Comparison of ENCODE assay signal across 7 cellular contexts in the genomic region with DNA sequence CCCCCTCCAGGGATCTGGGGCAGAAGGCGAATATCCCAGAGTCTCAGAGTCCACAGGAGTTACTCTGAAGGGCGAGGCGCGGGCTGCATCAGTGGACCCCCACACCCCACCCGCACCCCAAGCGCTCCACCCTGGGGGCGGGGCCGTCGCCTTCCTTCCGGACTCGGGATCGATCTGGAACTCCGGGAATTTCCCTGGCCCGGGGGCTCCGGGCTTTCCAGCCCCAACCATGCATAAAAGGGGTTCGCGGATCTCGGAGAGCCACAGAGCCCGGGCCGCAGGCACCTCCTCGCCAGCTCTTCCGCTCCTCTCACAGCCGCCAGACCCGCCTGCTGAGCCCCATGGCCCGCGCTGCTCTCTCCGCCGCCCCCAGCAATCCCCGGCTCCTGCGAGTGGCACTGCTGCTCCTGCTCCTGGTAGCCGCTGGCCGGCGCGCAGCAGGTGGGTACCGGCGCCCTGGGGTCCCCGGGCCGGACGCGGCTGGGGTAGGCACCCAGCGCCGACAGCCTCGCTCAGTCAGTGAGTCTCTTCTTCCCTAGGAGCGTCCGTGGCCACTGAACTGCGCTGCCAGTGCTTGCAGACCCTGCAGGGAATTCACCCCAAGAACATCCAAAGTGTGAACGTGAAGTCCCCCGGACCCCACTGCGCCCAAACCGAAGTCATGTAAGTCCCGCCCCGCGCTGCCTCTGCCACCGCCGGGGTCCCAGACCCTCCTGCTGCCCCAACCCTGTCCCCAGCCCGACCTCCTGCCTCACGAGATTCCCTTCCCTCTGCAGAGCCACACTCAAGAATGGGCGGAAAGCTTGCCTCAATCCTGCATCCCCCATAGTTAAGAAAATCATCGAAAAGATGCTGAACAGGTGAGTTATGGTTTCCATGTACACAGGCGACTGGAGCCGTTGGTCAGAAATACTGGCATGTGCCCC. TPM values are rescaled to one million over a fixed set of nuclear protein-coding genes. Genes with fewer than 3 reads are reported as not detected.
A peak's percentile ranks its signal among the peaks of the same experiment; 100 is the strongest.
DNase-seq lines count a peak whose midpoint lies in the region; ATAC-seq and TF ChIP-seq lines count a peak whose summit lies in the region.

Gene CXCL1, plus strand, starts transcription at position 264 of the 926 bp plus-strand sequence. Its CDS starts 78 bp downstream, at position 342.

- in situ Hi-C loops in gastrocnemius medialis (cut with MboI; ENCODE audit: low sequenced_read_pairs in 4 of 4) = no loop called here

- POLR2A ChIA-PET in activated naive CD8-positive, alpha-beta T cell treated with anti-CD3 and anti-CD28 coated beads, Interleukin-2, amount 10 ng/mL, durations not matched to agents 7 days and 5 days (lab: Charles Lee) = no interaction called here

- H3K4me1 Mint-ChIP-seq in activated naive CD8-positive, alpha-beta T cell treated with anti-CD3 and anti-CD28 coated beads, Interleukin-2, amount 10 ng/mL, durations not matched to agents 7 days and 5 days = no peaks in the 10 kb centered on the region

- H3K4me1 ChIP-seq in hepatocyte (ENCODE audit: insufficient read depth) (peaks cover 5% of the 10 kb centered on the region), gastrocnemius medialis (no peaks in the 10 kb centered on the region)

- DNase-seq in HT-29 (ENCODE audit: low spot score) = peak; percentile 53
- peak; percentile 31 for DNase-seq in activated naive CD8-positive, alpha-beta T cell treated with anti-CD3 and anti-CD28 coated beads, Interleukin-2, amount 10 ng/mL, durations not matched to agents 7 days and 5 days
- peak; percentile 54 for DNase-seq in hepatocyte (ENCODE audit: low spot score)
- DNase-seq in gastrocnemius medialis = no peak
- no peak for DNase-seq in DMS 273 (lab: John Stamatoyannopoulos, UW; ENCODE audit: unreplicated experiment)

- H3K4me2 ChIP-seq in hepatocyte = peak within 1 kb of the TSS; percentile 95

- H4K20me1 ChIP-seq in hepatocyte (ENCODE audit: insufficient read depth, poor library complexity, severe bottlenecking) = no peaks in the 10 kb centered on the region

- TF ChIP-seq CTCF in hepatocyte (IDR thresholded peaks at IDR 0.05; ENCODE audit: poor library complexity) (no peak), gastrocnemius medialis (IDR thresholded peaks at IDR 0.05 in 4 of 5, conservative IDR thresholded peaks at IDR 0.05 in 1 of 5) (no peak)

- H2AFZ ChIP-seq in hepatocyte = peak within 1 kb of the TSS; percentile 88

- WGBS in hepatocyte (ENCODE audit: low lambda C conversion rate, missing lambda C conversion rate) = 7% methylated on average over 61 of the region's 61 CpGs

- no peak within 1 kb of the TSS for H3K4me3 Mint-ChIP-seq in activated naive CD8-positive, alpha-beta T cell treated with anti-CD3 and anti-CD28 coated beads, Interleukin-2, amount 10 ng/mL, durations not matched to agents 7 days and 5 days

- H3K4me3 ChIP-seq in hepatocyte (peak within 1 kb of the TSS; percentile 66), gastrocnemius medialis (peak within 1 kb of the TSS; percentile 44 to 59 (median 56))

- H3K27me3 Mint-ChIP-seq in activated naive CD8-positive, alpha-beta T cell treated with anti-CD3 and anti-CD28 coated beads, Interleukin-2, amount 10 ng/mL, durations not matched to agents 7 days and 5 days = peaks cover 16% of the 10 kb centered on the region

- no peaks in the 10 kb centered on the region for H3K9me2 ChIP-seq in hepatocyte (replicated peaks; ENCODE audit: insufficient read depth)

- H3K36me3 ChIP-seq in hepatocyte (replicated peaks; ENCODE audit: insufficient read depth, low read depth) (no peaks in the 10 kb centered on the region), gastrocnemius medialis (no peaks in the 10 kb centered on the region)

- ATAC-seq in activated naive CD8-positive, alpha-beta T cell treated with anti-CD3 and anti-CD28 coated beads, Interleukin-2, amount 10 ng/mL, durations not matched to agents 7 days and 5 days (ENCODE audit: low read depth) = no peak
- peak; percentile 25 to 30 for ATAC-seq in gastrocnemius medialis
- ATAC-seq in HG03045 (IDR thresholded peaks at IDR 0.05; ENCODE audit: unreplicated experiment) = no peak
- ATAC-seq in HG02588 (IDR thresholded peaks at IDR 0.05; ENCODE audit: unreplicated experiment) = no peak

- TF ChIP-seq POLR2A in gastrocnemius medialis (IDR thresholded peaks at IDR 0.05) = no peak

- H3K9me3 Mint-ChIP-seq in activated naive CD8-positive, alpha-beta T cell treated with anti-CD3 and anti-CD28 coated beads, Interleukin-2, amount 10 ng/mL, durations not matched to agents 7 days and 5 days = no peaks in the 10 kb centered on the region

- H3K9me3 ChIP-seq in hepatocyte (ENCODE audit: low read depth) (no peaks in the 10 kb centered on the region), gastrocnemius medialis (no peaks in the 10 kb centered on the region)

- H3K79me2 ChIP-seq in hepatocyte = no peaks in the 10 kb centered on the region

- H3K27ac ChIP-seq in hepatocyte (no peak within 1 kb of the TSS), gastrocnemius medialis (peak within 1 kb of the TSS in 2 of 4 donors; percentile 35 to 50)

- intact Hi-C loops in gastrocnemius medialis (cut with DNase I; ENCODE audit: low total_unique reads) = loop anchor here (10.0 kb wide), 1 partner anchor 205 kb away; no protein-coding TSS in a partner anchor

- no peaks in the 10 kb centered on the region for H3K36me3 Mint-ChIP-seq in activated naive CD8-positive, alpha-beta T cell treated with anti-CD3 and anti-CD28 coated beads, Interleukin-2, amount 10 ng/mL, durations not matched to agents 7 days and 5 days

- H3K27me3 ChIP-seq in hepatocyte = peaks cover 3% of the 10 kb centered on the region
- peaks cover 4 to 5% (median 4%) of the 10 kb centered on the region in 3 donors for H3K27me3 ChIP-seq in gastrocnemius medialis

- no peak within 1 kb of the TSS for H3K27ac Mint-ChIP-seq in activated naive CD8-positive, alpha-beta T cell treated with anti-CD3 and anti-CD28 coated beads, Interleukin-2, amount 10 ng/mL, durations not matched to agents 7 days and 5 days

RNA-seq across cellular contexts. Expression of gene CXCL1, which starts in this region (rescaled TPM):
- 3.6 and 5.2 TPM in 2 replicates for total RNA-seq in HT-29 (2014; rRNA removed; shearing (Covaris generic))
- not detected for total RNA-seq in activated naive CD8-positive, alpha-beta T cell treated with anti-CD3 and anti-CD28 coated beads, Interleukin-2, amount 10 ng/mL, durations not matched to agents 7 days and 5 days
- 8.3 and 9.6 TPM in 2 replicates for total RNA-seq in hepatocyte
- polyA plus RNA-seq in hepatocyte = 28.8 and 33.5 TPM in 2 replicates
- total RNA-seq in gastrocnemius medialis = 1 to 10 TPM in 2 of 4 donors, not detected in 2; 2.7 to 3.2 TPM

Comparison
In these comparisons a context has a peak if more than half of its experiments do, and no peak if none do; other contexts are left out.
1. Peak in DNase-seq in activated naive CD8-positive, alpha-beta T cell treated with anti-CD3 and anti-CD28 coated beads, Interleukin-2, amount 10 ng/mL, durations not matched to agents 7 days and 5 days; RNA of the gene not detected or under 1 TPM.
2. DNase-seq: peak in HT-29 (single experiment) and hepatocyte (single experiment); none in gastrocnemius medialis (0 of 2) and DMS 273 (single experiment).
3. ATAC-seq: peak in gastrocnemius medialis (2 of 2); none in activated naive CD8-positive, alpha-beta T cell treated with anti-CD3 and anti-CD28 coated beads, Interleukin-2, amount 10 ng/mL, durations not matched to agents 7 days and 5 days (single experiment), HG03045 (single experiment) and HG02588 (single experiment).